10 cellular contexts compared by ENCODE assay signal in genomic region chr17:66667491-66668030, GRCh38.
A peak's percentile ranks its signal among the peaks of the same experiment; 100 is the strongest.
DNase-seq lines count a peak whose midpoint lies in the region; ATAC-seq and TF ChIP-seq lines count a peak whose summit lies in the region.
"Had no signal": no experiment of that assay in that cellular context is flagged by ENCODE, and none has a peak within 500 bp of the region (broad histone marks: within the 10 kb centered on the region; RNA-seq: fewer than 3 reads in every experiment).

No MANE protein-coding gene starts in this region.

- no peaks in the 10 kb centered on the region for H3K36me3 ChIP-seq in breast epithelium

- no peak for TF ChIP-seq CTCF in breast epithelium (IDR thresholded peaks at IDR 0.05)

- peak; percentile 54 for ATAC-seq in HG02588 (IDR thresholded peaks at IDR 0.05; ENCODE audit: unreplicated experiment)
- no peak for ATAC-seq in HG03139 (IDR thresholded peaks at IDR 0.05; ENCODE audit: unreplicated experiment)

- no peaks in the 10 kb centered on the region for H3K9me3 ChIP-seq in breast epithelium

- no peaks in the 10 kb centered on the region for H3K4me1 ChIP-seq in breast epithelium

- peak; percentile 40 for DNase-seq in activated CD4-positive, alpha-beta T cell treated with anti-CD3 and anti-CD28 coated beads, Interleukin-2, amount 50 U/mL, for 1 hour
- DNase-seq in activated naive CD8-positive, alpha-beta T cell treated with anti-CD3 and anti-CD28 coated beads, Interleukin-2, amount 50 U/mL, for 16 hours (ENCODE audit: low read depth, low spot score) = peak; percentile 54
- DNase-seq in stimulated activated CD8-positive, alpha-beta memory T cell treated with anti-CD3 and anti-CD28 coated beads, Interleukin-4, amount 100 ng/mL, for 24 hours (ENCODE audit: low read depth) = peak; percentile 55
- no peak for DNase-seq in breast epithelium (ENCODE audit: low spot score in 2 of 2)
- DNase-seq in NCI-H1694 (lab: John Stamatoyannopoulos, UW) = no peak
- no peak for DNase-seq in NCI-H2029 (lab: John Stamatoyannopoulos, UW)
- DNase-seq: DMS79, dorsolateral prefrontal cortex had no signal

- intact Hi-C loops in breast epithelium (cut with DNase I; ENCODE audit: low total_unique reads) = no loop called here

- H3K4me3 ChIP-seq in breast epithelium = no peak overlapping the region
- H3K4me3 ChIP-seq: dorsolateral prefrontal cortex had no signal

- H3K27me3 ChIP-seq in breast epithelium = no peaks in the 10 kb centered on the region
- H3K27me3 ChIP-seq: dorsolateral prefrontal cortex had no signal

- no peak for TF ChIP-seq POLR2A in breast epithelium (IDR thresholded peaks at IDR 0.05)

- no peak overlapping the region for H3K27ac ChIP-seq in breast epithelium
- H3K27ac ChIP-seq: dorsolateral prefrontal cortex had no signal

Comparison
In these comparisons a context has a peak if more than half of its experiments do, and no peak if none do; other contexts are left out.
1. DNase-seq: peak in activated CD4-positive, alpha-beta T cell treated with anti-CD3 and anti-CD28 coated beads, Interleukin-2, amount 50 U/mL, for 1 hour (single experiment), activated naive CD8-positive, alpha-beta T cell treated with anti-CD3 and anti-CD28 coated beads, Interleukin-2, amount 50 U/mL, for 16 hours (single experiment) and stimulated activated CD8-positive, alpha-beta memory T cell treated with anti-CD3 and anti-CD28 coated beads, Interleukin-4, amount 100 ng/mL, for 24 hours (single experiment); none in breast epithelium (0 of 2), NCI-H1694 (single experiment) and NCI-H2029 (single experiment).